Comparison of ENCODE assay signal across 12 cellular contexts in the genomic region with DNA sequence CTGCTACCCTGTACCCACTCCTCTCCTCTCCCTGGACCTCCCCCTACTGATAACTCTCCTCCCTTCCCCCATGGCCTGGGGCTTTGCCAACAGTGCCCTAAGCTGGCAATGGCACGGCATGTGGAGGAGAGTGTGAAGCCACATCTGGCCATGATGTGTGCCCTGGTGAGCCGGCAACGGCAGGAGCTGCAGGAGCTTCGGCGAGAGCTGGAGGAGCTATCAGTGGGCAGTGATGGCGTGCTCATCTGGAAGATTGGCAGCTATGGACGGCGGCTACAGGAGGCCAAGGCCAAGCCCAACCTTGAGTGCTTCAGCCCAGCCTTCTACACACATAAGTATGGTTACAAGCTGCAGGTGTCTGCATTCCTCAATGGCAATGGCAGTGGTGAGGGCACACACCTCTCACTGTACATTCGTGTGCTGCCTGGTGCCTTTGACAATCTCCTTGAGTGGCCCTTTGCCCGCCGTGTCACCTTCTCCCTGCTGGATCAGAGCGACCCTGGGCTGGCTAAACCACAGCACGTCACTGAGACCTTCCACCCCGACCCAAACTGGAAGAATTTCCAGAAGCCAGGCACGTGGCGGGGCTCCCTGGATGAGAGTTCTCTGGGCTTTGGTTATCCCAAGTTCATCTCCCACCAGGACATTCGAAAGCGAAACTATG. TPM values are rescaled to one million over a fixed set of nuclear protein-coding genes. Genes with fewer than 3 reads are reported as not detected.
DNase-seq lines count a peak whose midpoint lies in the region; FAIRE-seq and TF ChIP-seq lines count a peak whose summit lies in the region.
"Had no signal": no experiment of that assay in that cellular context is flagged by ENCODE, and none has a peak within 500 bp of the region (broad histone marks: within the 10 kb centered on the region; RNA-seq: fewer than 3 reads in every experiment).

No MANE protein-coding gene starts in this region.

- no peak overlapping the region; the same call in 1 of the 2 replicates for H3K9ac ChIP-seq in OCI-LY1 (ENCODE audit: low read length)
- H3K9ac ChIP-seq: BLaER1 had no signal

- H3K4me1 ChIP-seq in OCI-LY1 (ENCODE audit: insufficient read depth, low read length, severe bottlenecking): peaks cover 64% of the 10 kb centered on the region

- no peak for FAIRE-seq in RCC 7860 (lab: Jason Lieb, UNC)

- no peak overlapping the region for H3K27ac Mint-ChIP-seq in neural crest cell (ENCODE audit: unreplicated experiment)

- no peaks in the 10 kb centered on the region for H3F3A ChIP-seq in OCI-LY1 (ENCODE audit: insufficient read depth, low read length)

- no peaks in the 10 kb centered on the region for H3K9me2 ChIP-seq in OCI-LY1 (ENCODE audit: low read depth, low read length)

- H2AFZ ChIP-seq in OCI-LY1 (ENCODE audit: low read length): no peak overlapping the region

- H3K36me3 Mint-ChIP-seq in neural crest cell (ENCODE audit: low read depth): peaks cover 16% of the 10 kb centered on the region

- no peaks in the 10 kb centered on the region for H3K9me3 Mint-ChIP-seq in neural crest cell

- peaks cover 40% of the 10 kb centered on the region for H3K4me1 Mint-ChIP-seq in neural crest cell

- TF ChIP-seq CTCF in 22Rv1 (IDR thresholded peaks at IDR 0.05) (no peak), OCI-LY1 (IDR thresholded peaks at IDR 0.05; ENCODE audit: low read length) (no peak), choroid plexus epithelial cell (conservative IDR thresholded peaks at IDR 0.05; ENCODE audit: low read depth, low read length) (no peak), neural crest cell (conservative IDR thresholded peaks at IDR 0.05) (no peak)

- H3K9me3 ChIP-seq in OCI-LY1 (ENCODE audit: low read length): no peaks in the 10 kb centered on the region
- H3K9me3 ChIP-seq: BLaER1 had no signal

- H3K4me2 ChIP-seq in OCI-LY1 (ENCODE audit: low read length): peak overlapping the region; percentile 11; the same call in 1 of the 2 replicates
- H3K4me2 ChIP-seq: BLaER1 had no signal

- H3K4me3 ChIP-seq in OCI-LY1 (ENCODE audit: low read depth, low read length, poor library complexity, severe bottlenecking) (no peak overlapping the region), choroid plexus epithelial cell (ENCODE audit: low read depth, low read length) (no peak overlapping the region)
- H3K4me3 ChIP-seq: BLaER1 had no signal

- H4K20me1 ChIP-seq in OCI-LY1 (ENCODE audit: insufficient read depth, low read length): no peaks in the 10 kb centered on the region

- H3K79me2 ChIP-seq in OCI-LY1 (ENCODE audit: insufficient read depth, low read length): peaks cover 9% of the 10 kb centered on the region

- peaks cover 9% of the 10 kb centered on the region for H3K27me3 Mint-ChIP-seq in neural crest cell (ENCODE audit: low read depth)

- DNase-seq in choroid plexus epithelial cell (ENCODE audit: low read depth) (peak; percentile 46), neural crest cell (ENCODE audit: low read depth, low spot score) (no peak), RCC 7860 (ENCODE audit: low spot score) (no peak), GOT3 (lab: John Stamatoyannopoulos, UW) (no peak), NCI-H526 treated with DMSO at 0.1 percent for 48 hours (lab: John Stamatoyannopoulos, UW) (no peak), NCI-H774 (lab: John Stamatoyannopoulos, UW) (no peak)
- DNase-seq: activated effector memory CD4-positive, alpha-beta T cell treated with anti-CD3 and anti-CD28 coated beads, Interleukin-2, amount 50 U/mL, for 16 hours; NCI-H2171 treated with DMSO at 0.1 percent for 48 hours; occipital lobe had no signal

- peak overlapping the region; percentile 67 for H3K4me3 Mint-ChIP-seq in neural crest cell

- peaks cover 76% of the 10 kb centered on the region for H3K36me3 ChIP-seq in OCI-LY1 (ENCODE audit: insufficient read depth, low read length)

- peak overlapping the region; percentile 96 for H3K27ac ChIP-seq in 22Rv1
- H3K27ac ChIP-seq in OCI-LY1 (ENCODE audit: low read depth, low read length, poor library complexity, severe bottlenecking): peak overlapping the region; percentile 85
- H3K27ac ChIP-seq: BLaER1 had no signal

- H3K27me3 ChIP-seq in OCI-LY1 (ENCODE audit: insufficient read depth, low read length): no peaks in the 10 kb centered on the region
- H3K27me3 ChIP-seq: BLaER1 had no signal

RNA-seq across cellular contexts. Expression of a gene that starts 5.2 kb away (rescaled TPM):
- total RNA-seq in neural crest cell: 163 and 172 TPM in 2 replicates

RNA-seq across cellular contexts. Expression of a gene that starts 20.4 kb away (rescaled TPM):
- total RNA-seq in neural crest cell: 6.2 and 6.3 TPM in 2 replicates

RNA-seq across cellular contexts. Expression of a gene that starts 23.0 kb away (rescaled TPM):
- total RNA-seq in neural crest cell: 6.1 and 6.3 TPM in 2 replicates
- total RNA-seq: occipital lobe had no signal

RNA-seq across cellular contexts. Expression of a gene that starts 29.2 kb away (rescaled TPM):
- total RNA-seq in neural crest cell: 1,750 and 1,862 TPM in 2 replicates

RNA-seq across cellular contexts. Expression of a gene that starts 31.3 kb away (rescaled TPM):
- total RNA-seq in neural crest cell: 83.5 and 87.4 TPM in 2 replicates
